ENCODE assay signal across 8 cellular contexts in the genomic region with DNA sequence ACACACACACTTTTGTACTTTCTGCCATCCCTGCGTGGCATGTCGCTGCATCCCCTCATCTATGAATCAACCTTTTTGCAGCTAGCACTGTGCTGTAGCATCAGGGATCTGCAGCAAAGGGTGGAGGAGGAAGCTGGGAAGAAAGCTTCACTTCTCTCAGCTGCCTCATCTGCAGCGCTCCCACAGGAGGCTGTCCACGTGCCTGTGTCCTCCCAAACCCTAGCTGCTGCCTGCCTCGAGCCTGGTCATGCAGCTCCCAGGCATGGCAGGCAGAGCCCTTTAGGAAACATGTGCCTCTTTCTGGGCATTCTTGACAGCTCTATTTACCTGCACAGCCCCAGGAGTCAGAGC.
DNase-seq lines count a peak whose midpoint lies in the region; ATAC-seq and TF ChIP-seq lines count a peak whose summit lies in the region.

No MANE protein-coding gene starts in this region.

- no peaks in the 10 kb centered on the region for H3K9me2 ChIP-seq in MM.1S (replicated peaks; ENCODE audit: insufficient read depth, low read length)

- CTCF ChIA-PET in AG04450 (lab: Charles Lee), result interaction anchor here (0.7 to 1.6 kb wide), 3 partner anchors 15 to 173 kb away, joined by 4 to 5 read pairs (median 4); no protein-coding TSS in a partner anchor

- H3K4me1 ChIP-seq in MM.1S (ENCODE audit: low read length) (peaks cover 61% of the 10 kb centered on the region), mesodermal cell (ENCODE audit: control insufficient read depth, insufficient read depth, low read length, poor library complexity, severe bottlenecking) (peaks cover 29% of the 10 kb centered on the region), urinary bladder (ENCODE audit: insufficient read depth) (no peaks in the 10 kb centered on the region)

- H3K9ac ChIP-seq in MM.1S (ENCODE audit: low read length), result peak overlapping the region; percentile 64

- peak overlapping the region; percentile 50; the same call in 1 of the 2 replicates for H2AFZ ChIP-seq in MM.1S (ENCODE audit: low read length)

- TF ChIP-seq CTCF in AG04450 (IDR thresholded peaks at IDR 0.05; ENCODE audit: low read depth, low read length) (0 out of 2 replicates have a peak, but pooled peaks have one; percentile 4), MM.1S (IDR thresholded peaks at IDR 0.05; ENCODE audit: low read length) (no peak)

- ATAC-seq in GM21717 (IDR thresholded peaks at IDR 0.05; ENCODE audit: unreplicated experiment), result no peak

- peaks cover 24% of the 10 kb centered on the region for H3F3A ChIP-seq in MM.1S (ENCODE audit: insufficient read depth, low read length)

- peak overlapping the region; percentile 97 for H3K27ac ChIP-seq in AG04450 (ENCODE audit: low read depth, low read length)
- H3K27ac ChIP-seq in MM.1S (ENCODE audit: low read length), result peak overlapping the region; percentile 78
- H3K27ac ChIP-seq in cingulate gyrus (ENCODE audit: low read depth, low read length), result peak overlapping the region; percentile 88
- peak overlapping the region; percentile 94 for H3K27ac ChIP-seq in mesodermal cell (ENCODE audit: low read depth, low read length, severe bottlenecking)
- peak overlapping the region; percentile 4 for H3K27ac ChIP-seq in urinary bladder (ENCODE audit: low read depth)

- H3K27me3 ChIP-seq in AG04450 (ENCODE audit: control insufficient read depth, insufficient read depth, low read length), result no peaks in the 10 kb centered on the region
- H3K27me3 ChIP-seq in MM.1S (replicated peaks; ENCODE audit: insufficient read depth, low read length), result no peaks in the 10 kb centered on the region

- H3K36me3 ChIP-seq in MM.1S (replicated peaks; ENCODE audit: insufficient read depth, low read length) (no peaks in the 10 kb centered on the region), mesodermal cell (ENCODE audit: control insufficient read depth, insufficient read depth, low read length) (no peaks in the 10 kb centered on the region), urinary bladder (ENCODE audit: insufficient read depth) (no peaks in the 10 kb centered on the region)

- H3K79me2 ChIP-seq in MM.1S (ENCODE audit: low read length), result no peaks in the 10 kb centered on the region

- H3K9me3 ChIP-seq in AG04450 (ENCODE audit: control insufficient read depth, insufficient read depth, low read length) (no peaks in the 10 kb centered on the region), MM.1S (replicated peaks; ENCODE audit: insufficient read depth, low read length) (no peaks in the 10 kb centered on the region), mesodermal cell (ENCODE audit: control insufficient read depth, low read length) (no peaks in the 10 kb centered on the region)

- DNase-seq in AG04450 (ENCODE audit: low read depth, low spot score) (peak; percentile 18), MM.1S (no peak), NCI-H2081 treated with DMSO at 0.1 percent for 48 hours (lab: John Stamatoyannopoulos, UW) (no peak), HuH-7 (ENCODE audit: low spot score) (no peak)

- peak overlapping the region; percentile 54 for H3K4me2 ChIP-seq in MM.1S (ENCODE audit: low read depth, low read length)

- H3K4me3 ChIP-seq in AG04450 (ENCODE audit: low read depth, low read length) (peak overlapping the region; percentile 35), MM.1S (ENCODE audit: low read length) (peak overlapping the region; percentile 10; the same call in 1 of the 2 replicates), mesodermal cell (ENCODE audit: extremely low read depth, insufficient read depth, low read length, poor library complexity, severe bottlenecking) (no peak overlapping the region), urinary bladder (ENCODE audit: low read depth, low read length) (no peak overlapping the region)

- 58 to 71% methylated on average over 3 to 5 of the region's 5 CpGs for WGBS in mesodermal cell (ENCODE audit: insufficient coverage in 2 of 2), 2 experiments
- WGBS in urinary bladder, result 8% methylated on average over 5 of the region's 5 CpGs

- POLR2A ChIA-PET in AG04450 (lab: Yijun Ruan, JAX), result interaction anchor here (2.4 kb wide), 1 partner anchor 60 kb away, joined by 19 read pairs; no protein-coding TSS in a partner anchor

- no peaks in the 10 kb centered on the region for H4K20me1 ChIP-seq in MM.1S (ENCODE audit: insufficient read depth, low read length)

Comparison
In these comparisons a context has a peak if more than half of its experiments do, and no peak if none do; other contexts are left out.
1. H3K27ac ChIP-seq: peak in every context shown above with its lines; median percentile 97 in AG04450; 94 in mesodermal cell; 88 in cingulate gyrus; 78 in MM.1S; 4 in urinary bladder.
2. H3K4me3 ChIP-seq: peak in AG04450 (single experiment) and MM.1S (single experiment); none in mesodermal cell (single experiment) and urinary bladder (single experiment).